ENCODE assay signal across 8 cellular contexts in genomic region chr6:28489366-28490190, GRCh38. TPM values are rescaled to one million over a fixed set of nuclear protein-coding genes. Genes with fewer than 3 reads are reported as not detected.
DNase-seq lines count a peak whose midpoint lies in the region; ATAC-seq and TF ChIP-seq lines count a peak whose summit lies in the region.

No MANE protein-coding gene starts in this region.

- ATAC-seq in HG03025 (IDR thresholded peaks at IDR 0.05; ENCODE audit: low FRiP score, unreplicated experiment) (peak; percentile 56), HG03097 (IDR thresholded peaks at IDR 0.05; ENCODE audit: low FRiP score, unreplicated experiment) (no peak)

- peaks cover 0 to 7% (median 3%) of the 10 kb centered on the region in 5 experiments for H3K9me3 Mint-ChIP-seq in brain

- peak overlapping the region in 3 of 5 experiments; percentile 78 to 91 (median 88) for H3K27ac Mint-ChIP-seq in brain

- peak overlapping the region; percentile 75 to 92 (median 80) for H3K4me3 Mint-ChIP-seq in brain

- H3K4me1 Mint-ChIP-seq in brain: peaks cover 21% of the 10 kb centered on the region

- no peaks in the 10 kb centered on the region for H3K9me3 ChIP-seq in SJCRH30 (replicated peaks)

- H3K27me3 ChIP-seq in SJCRH30: no peaks in the 10 kb centered on the region

- in situ Hi-C loops in GM13976 (cut with MboI; ENCODE audit: low sequenced_read_pairs, unreplicated experiment): no loop called here

- peaks cover 33% of the 10 kb centered on the region for H3K27me3 Mint-ChIP-seq in brain

- peak; percentile 80 for DNase-seq in GM13976 (ENCODE audit: low spot score)
- DNase-seq in SJCRH30: peak in 1 of 2 experiments; percentile 14
- DNase-seq in iris pigment epithelial cell (ENCODE audit: low read depth): peak; percentile 86
- DNase-seq in stimulated activated CD4-positive, alpha-beta T cell treated with anti-CD3 and anti-CD28 coated beads, Interleukin-1b, Interleukin-23, amount 100 ng/mL, for 4 hours (ENCODE audit: low read depth in 2 of 2): peak; percentile 15 to 30
- no peak for DNase-seq in NCI-H2196 treated with DMSO at 0.1 percent for 48 hours (lab: John Stamatoyannopoulos, UW; ENCODE audit: unreplicated experiment)

- no peaks in the 10 kb centered on the region for H3K4me1 ChIP-seq in SJCRH30

- H3K36me3 ChIP-seq in SJCRH30: no peaks in the 10 kb centered on the region

- TF ChIP-seq CTCF in GM13976 (IDR thresholded peaks at IDR 0.05; ENCODE audit: borderline replicate concordance, control extremely low read depth, extremely low read depth, insufficient read depth, missing control alignments): no peak
- TF ChIP-seq CTCF in brain (conservative IDR thresholded peaks at IDR 0.05): no peak

- H3K4me3 ChIP-seq in SJCRH30: peak overlapping the region; percentile 27

- H3K36me3 Mint-ChIP-seq in brain: no peaks in the 10 kb centered on the region

- H3K27ac ChIP-seq in SJCRH30: no peak overlapping the region

RNA-seq across cellular contexts. Expression of gene GPX6, which starts 26.0 kb away (rescaled TPM):
- total RNA-seq in SJCRH30 (2014; rRNA removed; shearing (Covaris generic)): not detected in 2 replicates
- not detected for polyA plus RNA-seq in brain (ENCODE audit: insufficient read depth, low read depth, low replicate concordance)

RNA-seq across cellular contexts. Expression of gene GPX5, which starts 36.1 kb away (rescaled TPM):
- not detected in 2 replicates for total RNA-seq in SJCRH30 (2014; rRNA removed; shearing (Covaris generic))
- polyA plus RNA-seq in brain (ENCODE audit: insufficient read depth, low read depth, low replicate concordance): not detected

RNA-seq across cellular contexts. Expression of gene ZSCAN23, which starts 46.3 kb away (rescaled TPM):
- total RNA-seq in SJCRH30 (2014; rRNA removed; shearing (Covaris generic)): 1.1 and 2.3 TPM in 2 replicates
- 2.4 TPM for polyA plus RNA-seq in brain (ENCODE audit: insufficient read depth, low read depth, low replicate concordance)
